In genomic region chr17:77534137-77534536, GRCh38 we compare ENCODE assay signal across 13 cellular contexts.
DNase-seq lines count a peak whose midpoint lies in the region; TF ChIP-seq lines count a peak whose summit lies in the region.
"Had no signal": no experiment of that assay in that cellular context is flagged by ENCODE, and none has a peak within 500 bp of the region (broad histone marks: within the 10 kb centered on the region; RNA-seq: fewer than 3 reads in every experiment).

No MANE protein-coding gene starts in this region.

- no peak overlapping the region for H4K8ac ChIP-seq in H9 (replicated peaks; ENCODE audit: insufficient read length, low read depth, low read length)

- TF ChIP-seq CTCF in H9 (conservative IDR thresholded peaks at IDR 0.05) (no peak), coronary artery (IDR thresholded peaks at IDR 0.05) (no peak), OCI-LY7 (conservative IDR thresholded peaks at IDR 0.05; ENCODE audit: low read length) (no peak)

- H3K4me2 ChIP-seq in H9 (ENCODE audit: insufficient read depth, insufficient read length, low read length): no peak overlapping the region
- H3K4me2 ChIP-seq in OCI-LY7 (ENCODE audit: low read length): no peak overlapping the region
- H3K4me2 ChIP-seq: A549 had no signal

- H4K91ac ChIP-seq in H9 (ENCODE audit: insufficient read length, low read depth, low read length): no peak overlapping the region

- H3K9me2 ChIP-seq in OCI-LY7 (ENCODE audit: insufficient read depth, low read length): no peaks in the 10 kb centered on the region

- intact Hi-C loops in OCI-LY7 (cut with micrococcal nuclease; ENCODE audit: unreplicated experiment): no loop called here

- H3K18ac ChIP-seq in H9 (ENCODE audit: insufficient read length, low read depth, low read length): no peak overlapping the region

- no peak overlapping the region for H2BK5ac ChIP-seq in H9 (ENCODE audit: insufficient read length, low read length)

- no peak overlapping the region for H4K5ac ChIP-seq in H9 (ENCODE audit: insufficient read length, low read depth, low read length)

- H3K27me3 ChIP-seq in H9 (ENCODE audit: insufficient read depth, low read length): no peaks in the 10 kb centered on the region; the same call in 1 of the 2 replicates

- no peak overlapping the region for H3K56ac ChIP-seq in H9 (ENCODE audit: insufficient read length, low read depth, low read length)

- DNase-seq in activated effector memory CD4-positive, alpha-beta T cell treated with anti-CD3 and anti-CD28 coated beads, Interleukin-2, amount 50 U/mL, for 16 hours: peak; percentile 27
- no peak for DNase-seq in activated effector memory CD4-positive, alpha-beta T cell treated with Interleukin-2 at 50 U/mL for 16 hours
- peak; percentile 20 for DNase-seq in H9
- peak; percentile 46 for DNase-seq in coronary artery (ENCODE audit: low spot score)
- peak; percentile 12 for DNase-seq in mesenteric fat pad (ENCODE audit: low spot score)
- DNase-seq in amygdala (lab: John Stamatoyannopoulos, UW): no peak
- no peak for DNase-seq in OCI-LY7 (ENCODE audit: low spot score)
- DNase-seq: AML-193; CD4-positive, alpha-beta T cell had no signal

- no peaks in the 10 kb centered on the region for H3K36me3 ChIP-seq in OCI-LY7 (ENCODE audit: insufficient read depth, low read length)

- H3K23me2 ChIP-seq in H9 (ENCODE audit: insufficient read length, low read depth, low read length, poor library complexity, severe bottlenecking): no peaks in the 10 kb centered on the region

- no peak overlapping the region for H3T11ph ChIP-seq in H9 (ENCODE audit: low read length)

- no peak overlapping the region for H2BK12ac ChIP-seq in H9 (ENCODE audit: insufficient read length, low read depth, low read length)

- H3K79me1 ChIP-seq in H9 (ENCODE audit: insufficient read depth, low read depth, low read length, poor library complexity, severe bottlenecking): no peaks in the 10 kb centered on the region

- CTCF ChIA-PET in OCI-LY7 (lab: Charles Lee; ENCODE audit: unreplicated experiment): no interaction called here

- H2AK5ac ChIP-seq in H9 (ENCODE audit: insufficient read length, low read length): no peak overlapping the region

- no peak overlapping the region for H3K4me3 Mint-ChIP-seq in H9
- H3K4me3 Mint-ChIP-seq: CD4-positive, alpha-beta T cell had no signal

- H2BK20ac ChIP-seq in H9 (ENCODE audit: low read depth, low read length, poor library complexity, severe bottlenecking): no peak overlapping the region

- peaks cover 47% of the 10 kb centered on the region for H3K27me3 Mint-ChIP-seq in H9 (ENCODE audit: low read depth)

- H3K4me1 Mint-ChIP-seq in H9: peaks cover 4 to 8% of the 10 kb centered on the region in 2 experiments; a peak in 3 of 4 replicates

- H3K27ac Mint-ChIP-seq in H9: no peak overlapping the region
- H3K27ac Mint-ChIP-seq: CD4-positive, alpha-beta T cell had no signal

- POLR2A ChIA-PET in OCI-LY7 (lab: Charles Lee): interaction anchor here (1.3 kb wide), 1 partner anchor 9 kb away, joined by 4 read pairs; no protein-coding TSS in a partner anchor

- H3K9ac ChIP-seq in H9 (ENCODE audit: extremely low read depth, insufficient read length, low read length): no peak overlapping the region

- no peak overlapping the region for H3K27ac ChIP-seq in H9 (ENCODE audit: insufficient read length, low read depth, low read length)
- H3K27ac ChIP-seq in coronary artery: no peak overlapping the region
- no peak overlapping the region for H3K27ac ChIP-seq in OCI-LY7 (ENCODE audit: low read depth, low read length, poor library complexity, severe bottlenecking)
- H3K27ac ChIP-seq: 22Rv1, A549, C4-2B had no signal

- no peak overlapping the region for H3K4ac ChIP-seq in H9 (ENCODE audit: low read depth, low read length)

- H3K4me3 ChIP-seq in coronary artery (no peak overlapping the region), OCI-LY7 (ENCODE audit: low read depth, low read length, poor library complexity, severe bottlenecking) (no peak overlapping the region)
- H3K4me3 ChIP-seq: A549 had no signal

- no CpG with 5 or more reads among the region's 5 CpGs for WGBS in H9 (ENCODE audit: extremely low coverage, insufficient read length, low lambda C conversion rate)

- no TSS peak for BruUV-seq in OCI-LY7 (replicated peaks; lab: Mats Ljungman, UMichigan)

- H2BK120ac ChIP-seq in H9 (ENCODE audit: low read depth, low read length, poor library complexity, severe bottlenecking): no peak overlapping the region

- no peak overlapping the region for H2AFZ ChIP-seq in H9 (ENCODE audit: low read length)
- no peak overlapping the region for H2AFZ ChIP-seq in OCI-LY7 (ENCODE audit: low read length)

- no peaks in the 10 kb centered on the region for H3K79me2 ChIP-seq in H9 (ENCODE audit: insufficient read depth, low read length)
- H3K79me2 ChIP-seq in OCI-LY7 (ENCODE audit: insufficient read depth, low read depth, low read length): no peaks in the 10 kb centered on the region

- peaks cover 14 to 16% of the 10 kb centered on the region in 2 experiments for H3K9me3 Mint-ChIP-seq in H9
- H3K9me3 Mint-ChIP-seq: CD4-positive, alpha-beta T cell had no signal

- H3K36me3 Mint-ChIP-seq in H9 (ENCODE audit: insufficient read depth in 1 of 3, low read depth in 3 of 3): peaks cover 0 to 9% (median 4%) of the 10 kb centered on the region in 3 experiments; a peak in 5 of 7 replicates

- H3K23ac ChIP-seq in H9 (ENCODE audit: insufficient read length, low read depth, low read length): no peak overlapping the region

- no peak overlapping the region for H3K14ac ChIP-seq in H9 (ENCODE audit: insufficient read depth, low read length)

- H4K20me1 ChIP-seq in H9 (ENCODE audit: control insufficient read depth, insufficient read depth, insufficient read length) (no peaks in the 10 kb centered on the region), OCI-LY7 (ENCODE audit: insufficient read depth, low read length) (no peaks in the 10 kb centered on the region)

- H3K9me3 ChIP-seq in H9 (ENCODE audit: control insufficient read depth, low read depth, low read length) (no peaks in the 10 kb centered on the region), OCI-LY7 (ENCODE audit: low read length) (no peaks in the 10 kb centered on the region)

- H3K4me1 ChIP-seq in H9 (ENCODE audit: insufficient read depth, low read length) (no peaks in the 10 kb centered on the region; the same call in 1 of the 2 replicates), OCI-LY7 (ENCODE audit: insufficient read depth, low read length, poor library complexity, severe bottlenecking) (no peaks in the 10 kb centered on the region)
- H3K4me1 ChIP-seq: Caco-2 had no signal

- no peak overlapping the region for H2BK15ac ChIP-seq in H9 (ENCODE audit: low read depth, low read length)

Comparison
In these comparisons a context has a peak if more than half of its experiments do, and no peak if none do; other contexts are left out.
1. DNase-seq: peak in activated effector memory CD4-positive, alpha-beta T cell treated with anti-CD3 and anti-CD28 coated beads, Interleukin-2, amount 50 U/mL, for 16 hours (single experiment), H9 (single experiment), coronary artery (single experiment) and mesenteric fat pad (single experiment); none in activated effector memory CD4-positive, alpha-beta T cell treated with Interleukin-2 at 50 U/mL for 16 hours (single experiment), amygdala (0 of 56) and OCI-LY7 (single experiment).